1 cellular context compared by ENCODE assay signal in the genomic region with DNA sequence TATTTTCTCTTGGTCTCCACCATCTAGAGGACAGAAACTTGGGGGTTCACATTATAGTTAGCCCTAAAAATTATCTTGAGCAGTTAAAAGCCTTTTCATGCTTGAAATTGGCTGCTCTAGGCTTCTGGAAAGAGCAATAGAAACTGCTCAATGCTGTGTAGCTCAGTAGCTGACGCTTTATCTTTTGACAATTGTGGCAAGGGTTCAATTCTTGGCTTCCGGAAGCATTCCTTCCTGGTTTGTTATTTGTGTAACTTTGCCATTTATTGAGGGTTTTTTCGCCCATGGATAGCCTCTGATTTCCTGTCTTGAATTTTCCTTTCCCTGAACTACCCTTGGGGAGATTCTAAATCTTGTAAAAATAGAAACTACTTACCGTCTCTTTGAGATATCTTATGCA.
TF ChIP-seq lines count a peak whose summit lies in the region.

No MANE protein-coding gene starts in this region.

TF ChIP-seq in GM23338, 12 proteins besides CTCF, POLR2A, EP300 and RAD21 (continued from another document):
- TF ChIP-seq, protein P1, sequence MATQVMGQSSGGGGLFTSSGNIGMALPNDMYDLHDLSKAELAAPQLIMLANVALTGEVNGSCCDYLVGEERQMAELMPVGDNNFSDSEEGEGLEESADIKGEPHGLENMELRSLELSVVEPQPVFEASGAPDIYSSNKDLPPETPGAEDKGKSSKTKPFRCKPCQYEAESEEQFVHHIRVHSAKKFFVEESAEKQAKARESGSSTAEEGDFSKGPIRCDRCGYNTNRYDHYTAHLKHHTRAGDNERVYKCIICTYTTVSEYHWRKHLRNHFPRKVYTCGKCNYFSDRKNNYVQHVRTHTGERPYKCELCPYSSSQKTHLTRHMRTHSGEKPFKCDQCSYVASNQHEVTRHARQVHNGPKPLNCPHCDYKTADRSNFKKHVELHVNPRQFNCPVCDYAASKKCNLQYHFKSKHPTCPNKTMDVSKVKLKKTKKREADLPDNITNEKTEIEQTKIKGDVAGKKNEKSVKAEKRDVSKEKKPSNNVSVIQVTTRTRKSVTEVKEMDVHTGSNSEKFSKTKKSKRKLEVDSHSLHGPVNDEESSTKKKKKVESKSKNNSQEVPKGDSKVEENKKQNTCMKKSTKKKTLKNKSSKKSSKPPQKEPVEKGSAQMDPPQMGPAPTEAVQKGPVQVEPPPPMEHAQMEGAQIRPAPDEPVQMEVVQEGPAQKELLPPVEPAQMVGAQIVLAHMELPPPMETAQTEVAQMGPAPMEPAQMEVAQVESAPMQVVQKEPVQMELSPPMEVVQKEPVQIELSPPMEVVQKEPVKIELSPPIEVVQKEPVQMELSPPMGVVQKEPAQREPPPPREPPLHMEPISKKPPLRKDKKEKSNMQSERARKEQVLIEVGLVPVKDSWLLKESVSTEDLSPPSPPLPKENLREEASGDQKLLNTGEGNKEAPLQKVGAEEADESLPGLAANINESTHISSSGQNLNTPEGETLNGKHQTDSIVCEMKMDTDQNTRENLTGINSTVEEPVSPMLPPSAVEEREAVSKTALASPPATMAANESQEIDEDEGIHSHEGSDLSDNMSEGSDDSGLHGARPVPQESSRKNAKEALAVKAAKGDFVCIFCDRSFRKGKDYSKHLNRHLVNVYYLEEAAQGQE (IDR thresholded peaks at IDR 0.05; ENCODE audit: unreplicated experiment): no peak
- no peak for TF ChIP-seq JUNB (IDR thresholded peaks at IDR 0.05; ENCODE audit: unreplicated experiment)
- TF ChIP-seq NANOG (IDR thresholded peaks at IDR 0.05; ENCODE audit: borderline replicate concordance): no peak
- TF ChIP-seq ZNF114 (CRISPR knock-in tag; IDR thresholded peaks at IDR 0.05): no peak
- TF ChIP-seq POLR2AphosphoS5 (IDR thresholded peaks at IDR 0.05; ENCODE audit: low read depth): no peak
- no peak for TF ChIP-seq ZNF331 (CRISPR knock-in tag; IDR thresholded peaks at IDR 0.05; ENCODE audit: low read depth)
- TF ChIP-seq EZH2 (IDR thresholded peaks at IDR 0.05; ENCODE audit: low read depth, unreplicated experiment): no peak
TF ChIP-seq in GM23338: peak in this region for 0.
